In the genomic region with DNA sequence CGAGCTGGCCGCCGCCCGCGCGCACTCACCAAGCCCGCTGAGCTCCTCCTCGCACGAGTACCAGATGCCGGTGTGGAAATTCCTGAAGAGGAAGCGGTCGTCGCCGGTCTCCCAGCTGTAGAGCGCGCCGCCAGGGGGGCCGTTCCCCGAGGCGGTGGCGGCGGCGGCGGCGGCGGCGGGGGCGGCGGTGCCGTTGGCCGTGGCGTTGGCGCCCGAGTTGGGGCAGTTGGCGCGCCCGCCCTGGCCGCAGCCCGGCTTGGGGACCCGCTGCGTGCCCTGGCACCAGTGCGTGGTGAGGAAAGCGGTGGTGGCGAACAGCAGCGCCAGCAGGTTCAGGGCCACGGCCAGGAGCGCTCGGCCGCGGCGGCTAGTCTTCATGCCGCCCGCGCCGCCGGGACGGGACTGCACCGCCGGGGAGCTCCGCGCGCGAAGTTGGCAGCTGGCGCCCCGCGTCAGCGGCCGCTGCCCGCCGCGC, we compare ENCODE assay signal across 1 cellular context.
TF ChIP-seq lines count a peak whose summit lies in the region.

No MANE protein-coding gene starts in this region.

TF ChIP-seq in HEK293, 187 proteins besides CTCF, POLR2A, EP300 and RAD21 (continued from another document):
- TF ChIP-seq, protein P1, sequence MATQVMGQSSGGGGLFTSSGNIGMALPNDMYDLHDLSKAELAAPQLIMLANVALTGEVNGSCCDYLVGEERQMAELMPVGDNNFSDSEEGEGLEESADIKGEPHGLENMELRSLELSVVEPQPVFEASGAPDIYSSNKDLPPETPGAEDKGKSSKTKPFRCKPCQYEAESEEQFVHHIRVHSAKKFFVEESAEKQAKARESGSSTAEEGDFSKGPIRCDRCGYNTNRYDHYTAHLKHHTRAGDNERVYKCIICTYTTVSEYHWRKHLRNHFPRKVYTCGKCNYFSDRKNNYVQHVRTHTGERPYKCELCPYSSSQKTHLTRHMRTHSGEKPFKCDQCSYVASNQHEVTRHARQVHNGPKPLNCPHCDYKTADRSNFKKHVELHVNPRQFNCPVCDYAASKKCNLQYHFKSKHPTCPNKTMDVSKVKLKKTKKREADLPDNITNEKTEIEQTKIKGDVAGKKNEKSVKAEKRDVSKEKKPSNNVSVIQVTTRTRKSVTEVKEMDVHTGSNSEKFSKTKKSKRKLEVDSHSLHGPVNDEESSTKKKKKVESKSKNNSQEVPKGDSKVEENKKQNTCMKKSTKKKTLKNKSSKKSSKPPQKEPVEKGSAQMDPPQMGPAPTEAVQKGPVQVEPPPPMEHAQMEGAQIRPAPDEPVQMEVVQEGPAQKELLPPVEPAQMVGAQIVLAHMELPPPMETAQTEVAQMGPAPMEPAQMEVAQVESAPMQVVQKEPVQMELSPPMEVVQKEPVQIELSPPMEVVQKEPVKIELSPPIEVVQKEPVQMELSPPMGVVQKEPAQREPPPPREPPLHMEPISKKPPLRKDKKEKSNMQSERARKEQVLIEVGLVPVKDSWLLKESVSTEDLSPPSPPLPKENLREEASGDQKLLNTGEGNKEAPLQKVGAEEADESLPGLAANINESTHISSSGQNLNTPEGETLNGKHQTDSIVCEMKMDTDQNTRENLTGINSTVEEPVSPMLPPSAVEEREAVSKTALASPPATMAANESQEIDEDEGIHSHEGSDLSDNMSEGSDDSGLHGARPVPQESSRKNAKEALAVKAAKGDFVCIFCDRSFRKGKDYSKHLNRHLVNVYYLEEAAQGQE (tag by site-specific recombination; IDR thresholded peaks at IDR 0.05) = no peak
- TF ChIP-seq ZNF24 (tag by site-specific recombination; IDR thresholded peaks at IDR 0.05) (no peak), GLIS1 (tag by site-specific recombination; IDR thresholded peaks at IDR 0.05) (no peak)
- TF ChIP-seq, protein P2, sequence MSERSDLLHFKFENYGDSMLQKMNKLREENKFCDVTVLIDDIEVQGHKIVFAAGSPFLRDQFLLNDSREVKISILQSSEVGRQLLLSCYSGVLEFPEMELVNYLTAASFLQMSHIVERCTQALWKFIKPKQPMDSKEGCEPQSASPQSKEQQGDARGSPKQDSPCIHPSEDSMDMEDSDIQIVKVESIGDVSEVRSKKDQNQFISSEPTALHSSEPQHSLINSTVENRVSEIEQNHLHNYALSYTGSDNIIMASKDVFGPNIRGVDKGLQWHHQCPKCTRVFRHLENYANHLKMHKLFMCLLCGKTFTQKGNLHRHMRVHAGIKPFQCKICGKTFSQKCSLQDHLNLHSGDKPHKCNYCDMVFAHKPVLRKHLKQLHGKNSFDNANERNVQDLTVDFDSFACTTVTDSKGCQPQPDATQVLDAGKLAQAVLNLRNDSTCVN (tag by site-specific recombination; optimal IDR thresholded peaks at IDR 0.05) = peak; percentile 35
